In genomic region chr21:15061747-15062146, GRCh38 we compare ENCODE assay signal across 10 cellular contexts. TPM values are rescaled to one million over a fixed set of nuclear protein-coding genes. Genes with fewer than 3 reads are reported as not detected.
A peak's percentile ranks its signal among the peaks of the same experiment; 100 is the strongest.
DNase-seq lines count a peak whose midpoint lies in the region; ATAC-seq and TF ChIP-seq lines count a peak whose summit lies in the region.
"Had no signal": no experiment of that assay in that cellular context is flagged by ENCODE, and none has a peak within 500 bp of the region (broad histone marks: within the 10 kb centered on the region; RNA-seq: fewer than 3 reads in every experiment).

No MANE protein-coding gene starts in this region.

- peak overlapping the region; percentile 92 to 100 (median 95) for H3K27ac Mint-ChIP-seq in nephron

- H3K27ac ChIP-seq in AG04450 (ENCODE audit: low read depth, low read length) (no peak overlapping the region), HUES6 (ENCODE audit: low read depth, low read length) (no peak overlapping the region)

- H3K9me3 ChIP-seq in AG04450 (ENCODE audit: control insufficient read depth, insufficient read depth, low read length) (no peaks in the 10 kb centered on the region), HUES6 (ENCODE audit: control insufficient read depth, insufficient read depth, low read depth, low read length) (no peaks in the 10 kb centered on the region)

- H3K4me1 ChIP-seq in HUES6 (ENCODE audit: control insufficient read depth, insufficient read depth, low read length): peaks cover 58% of the 10 kb centered on the region

- POLR2A ChIA-PET in AG04450 (lab: Yijun Ruan, JAX): no interaction called here

- no peak for ATAC-seq in GM18861 (IDR thresholded peaks at IDR 0.05; ENCODE audit: unreplicated experiment)
- ATAC-seq: left colon had no signal

- DNase-seq in AG04450 (ENCODE audit: low read depth, low spot score) (no peak), choroid plexus epithelial cell (ENCODE audit: low read depth) (no peak), AML-193 (lab: John Stamatoyannopoulos, UW) (no peak), cerebellar cortex (ENCODE audit: low spot score) (no peak), NCI-H1436 (lab: John Stamatoyannopoulos, UW) (no peak)
- DNase-seq: left colon had no signal

- TF ChIP-seq CTCF in AG04450 (IDR thresholded peaks at IDR 0.05; ENCODE audit: low read depth, low read length): no peak
- no peak for TF ChIP-seq CTCF in choroid plexus epithelial cell (conservative IDR thresholded peaks at IDR 0.05; ENCODE audit: low read depth, low read length)
- TF ChIP-seq CTCF in nephron (IDR thresholded peaks at IDR 0.05; ENCODE audit: unreplicated experiment in 3 of 3): no peak

- H3K27me3 ChIP-seq in AG04450 (ENCODE audit: control insufficient read depth, insufficient read depth, low read length): no peaks in the 10 kb centered on the region
- H3K27me3 ChIP-seq in HUES6 (ENCODE audit: control insufficient read depth, insufficient read depth, low read length): peaks cover 7% of the 10 kb centered on the region; the same call in 1 of the 2 replicates

- H3K4me3 ChIP-seq in AG04450 (ENCODE audit: low read depth, low read length) (peak overlapping the region; percentile 81), HUES6 (ENCODE audit: low read depth, low read length) (peak overlapping the region; percentile 62; the same call in 1 of the 2 replicates), choroid plexus epithelial cell (ENCODE audit: low read depth, low read length) (peak overlapping the region; percentile 78)

- peaks cover 13% of the 10 kb centered on the region for H3K36me3 Mint-ChIP-seq in nephron (ENCODE audit: low read depth)

- CTCF ChIA-PET in AG04450 (lab: Charles Lee): no interaction called here

- H3K9me3 Mint-ChIP-seq in nephron: no peaks in the 10 kb centered on the region
- H3K9me3 Mint-ChIP-seq: T-helper 2 cell treated with Interferon-gamma antibody and Interleukin-4, amounts not matched to agents 5 μg/mL and 100 μg/mL, for 36 hours had no signal

- peaks cover 4% of the 10 kb centered on the region for H3K27me3 Mint-ChIP-seq in nephron (ENCODE audit: low read depth)

- no peaks in the 10 kb centered on the region for H3K36me3 ChIP-seq in HUES6 (ENCODE audit: control insufficient read depth, insufficient read depth, low read length)

- peaks cover 57% of the 10 kb centered on the region for H3K4me1 Mint-ChIP-seq in nephron

- no peak overlapping the region for H3K9ac ChIP-seq in HUES6 (ENCODE audit: low read length)

- H3K4me3 Mint-ChIP-seq in nephron: peak overlapping the region; percentile 95 to 97 (median 96)

RNA-seq across cellular contexts. Expression of gene NRIP1, which starts 3.1 kb away (rescaled TPM):
- polyA plus RNA-seq in AG04450 (2011; rRNA removed): 18.7 and 22.6 TPM in 2 replicates
- polyA minus RNA-seq in AG04450 (2011; rRNA and poly(A)+ RNA removed): 32.6 and 63.7 TPM in 2 replicates
